In genomic region chr3:149547954-149548728, GRCh38 we compare ENCODE assay signal across 9 cellular contexts.
DNase-seq lines count a peak whose midpoint lies in the region; ATAC-seq, FAIRE-seq and TF ChIP-seq lines count a peak whose summit lies in the region.
"Had no signal": no experiment of that assay in that cellular context is flagged by ENCODE, and none has a peak within 500 bp of the region (broad histone marks: within the 10 kb centered on the region; RNA-seq: fewer than 3 reads in every experiment).

No MANE protein-coding gene starts in this region.

- H3K27me3 ChIP-seq in HepG2 (ENCODE audit: control insufficient read depth in 1 of 2, insufficient read depth in 2 of 2, low read length in 2 of 2) (no peaks in the 10 kb centered on the region), tibial artery (no peaks in the 10 kb centered on the region)

- H3K9ac ChIP-seq in HepG2 (ENCODE audit: insufficient read depth, low read depth, low read length) = no peak overlapping the region

- H3K36me3 Mint-ChIP-seq in activated CD4-positive, alpha-beta T cell treated with anti-CD3 and anti-CD28 coated beads, Interleukin-2, amount 10 ng/mL, durations not matched to agents 7 days and 5 days (ENCODE audit: low read depth) = no peaks in the 10 kb centered on the region

- peaks cover 15% of the 10 kb centered on the region for H3K27me3 Mint-ChIP-seq in activated CD4-positive, alpha-beta T cell treated with anti-CD3 and anti-CD28 coated beads, Interleukin-2, amount 10 ng/mL, durations not matched to agents 7 days and 5 days

- H3K27ac ChIP-seq in HepG2 (ENCODE audit: extremely low read length, insufficient read depth, low read length) = peak overlapping the region; percentile 67
- H3K27ac ChIP-seq in tibial artery = peak overlapping the region; percentile 75
- H3K27ac ChIP-seq: HL-60 had no signal

- H3K36me3 ChIP-seq in HepG2 (replicated peaks in 1 of 2; ENCODE audit: control insufficient read depth in 1 of 2, insufficient read depth in 2 of 2, low read length in 2 of 2) (peaks cover 9 to 35% of the 10 kb centered on the region in 2 experiments), tibial artery (no peaks in the 10 kb centered on the region)

- H3K4me2 ChIP-seq in HepG2 (ENCODE audit: low read depth, low read length) = peak overlapping the region; percentile 42

- H3K4me3 ChIP-seq in choroid plexus epithelial cell (ENCODE audit: low read depth, low read length) (no peak overlapping the region), HepG2 (replicated peaks in 1 of 3; ENCODE audit: insufficient read depth in 1 of 3, low read depth in 2 of 3, low read length in 3 of 3) (no peak overlapping the region), tibial artery (no peak overlapping the region)

- no peak overlapping the region for H2AFZ ChIP-seq in HepG2 (ENCODE audit: low read length)

- TF ChIP-seq RAD21 in HepG2 (CRISPR knock-in tag; IDR thresholded peaks at IDR 0.05) = no peak

- peaks cover 32% of the 10 kb centered on the region; the same call in 1 of the 2 replicates for H4K20me1 ChIP-seq in HepG2 (ENCODE audit: insufficient read depth, low read length)

- POLR2A ChIA-PET in HepG2 (lab: Yijun Ruan, JAX) = no interaction called here
- POLR2A ChIA-PET in activated CD4-positive, alpha-beta T cell treated with anti-CD3 and anti-CD28 coated beads, Interleukin-2, amount 10 ng/mL, durations not matched to agents 7 days and 5 days (lab: Charles Lee) = no interaction called here

- ATAC-seq in HepG2 (peak; percentile 84), GM18870 (IDR thresholded peaks at IDR 0.05; ENCODE audit: unreplicated experiment) (no peak), HG02970 (IDR thresholded peaks at IDR 0.05; ENCODE audit: low FRiP score, unreplicated experiment) (no peak)

- in situ Hi-C loops in HepG2 (cut with HindIII; ENCODE audit: extremely low pct_ligation_motif_present, low pct_unique_long_range_greater_than_20kb) = no loop called here

- TF ChIP-seq CTCF in choroid plexus epithelial cell (conservative IDR thresholded peaks at IDR 0.05; ENCODE audit: low read depth, low read length) (no peak), HepG2 (CRISPR knock-in tag; IDR thresholded peaks at IDR 0.05) (no peak), tibial artery (IDR thresholded peaks at IDR 0.05) (no peak)

- 61% methylated on average over 12 of the region's 13 CpGs for WGBS in HepG2 (ENCODE audit: low lambda C conversion rate)

- TF ChIP-seq EP300 in HepG2 (IDR thresholded peaks at IDR 0.05; ENCODE audit: low read depth in 2 of 2, low read length in 2 of 2) (no peak), HepG2 (CRISPR knock-in tag; IDR thresholded peaks at IDR 0.05; ENCODE audit: borderline replicate concordance) (no peak)

- no peaks in the 10 kb centered on the region for H3K4me1 Mint-ChIP-seq in activated CD4-positive, alpha-beta T cell treated with anti-CD3 and anti-CD28 coated beads, Interleukin-2, amount 10 ng/mL, durations not matched to agents 7 days and 5 days

- H3K4me3 Mint-ChIP-seq in activated CD4-positive, alpha-beta T cell treated with anti-CD3 and anti-CD28 coated beads, Interleukin-2, amount 10 ng/mL, durations not matched to agents 7 days and 5 days = no peak overlapping the region

- CTCF ChIA-PET in HepG2 (lab: Yijun Ruan, JAX; ENCODE audit: low intra/inter-chr PET ratio, low total read pairs) = no interaction called here
- CTCF ChIA-PET in activated CD4-positive, alpha-beta T cell treated with anti-CD3 and anti-CD28 coated beads, Interleukin-2, amount 10 ng/mL, durations not matched to agents 7 days and 5 days (lab: Charles Lee) = no interaction called here

- intact Hi-C loops in HepG2 (cut with micrococcal nuclease; ENCODE audit: unreplicated experiment) = no loop called here
- intact Hi-C loops in tibial artery (cut with DNase I; ENCODE audit: low total_unique reads) = no loop called here

- peaks cover 53% of the 10 kb centered on the region for H3K4me1 ChIP-seq in HepG2 (ENCODE audit: insufficient read depth, low read length)
- H3K4me1 ChIP-seq in tibial artery = peaks cover 0 to 51% (median 18%) of the 10 kb centered on the region in 4 donors

- FAIRE-seq in HepG2 (lab: Jason Lieb, UNC) = peak; percentile 61

- no peaks in the 10 kb centered on the region for H3K9me3 ChIP-seq in HepG2 (ENCODE audit: low read length)
- H3K9me3 ChIP-seq in tibial artery = no peaks in the 10 kb centered on the region

- peaks cover 40% of the 10 kb centered on the region for H3K79me2 ChIP-seq in HepG2 (ENCODE audit: insufficient read depth, low read length)

- H3K27ac Mint-ChIP-seq in activated CD4-positive, alpha-beta T cell treated with anti-CD3 and anti-CD28 coated beads, Interleukin-2, amount 10 ng/mL, durations not matched to agents 7 days and 5 days = no peak overlapping the region

- no peaks in the 10 kb centered on the region for H3K9me3 Mint-ChIP-seq in activated CD4-positive, alpha-beta T cell treated with anti-CD3 and anti-CD28 coated beads, Interleukin-2, amount 10 ng/mL, durations not matched to agents 7 days and 5 days

- BruUV-seq in HepG2 (replicated peaks; lab: Mats Ljungman, UMichigan) = no TSS peak

- peak; percentile 97 for DNase-seq in M059J (ENCODE audit: low read depth)
- peak; percentile 86 for DNase-seq in choroid plexus epithelial cell (ENCODE audit: low read depth)
- DNase-seq in HepG2 (ENCODE audit: low spot score) = peak; percentile 58
- peak; percentile 51 to 77 for DNase-seq in tibial artery
- DNase-seq in activated CD4-positive, alpha-beta T cell treated with anti-CD3 and anti-CD28 coated beads, Interleukin-2, amount 10 ng/mL, durations not matched to agents 7 days and 5 days = no peak
- no peak for DNase-seq in LoVo (ENCODE audit: low spot score)

- TF ChIP-seq POLR2A in HepG2 (IDR thresholded peaks at IDR 0.05; ENCODE audit: insufficient read depth in 1 of 2, low read depth in 2 of 2, low read length in 2 of 2) = no peak

TF ChIP-seq in HepG2, 621 proteins besides CTCF, POLR2A, EP300 and RAD21 (continues in another document):
- no peak for TF ChIP-seq ZNF598 (CRISPR knock-in tag; IDR thresholded peaks at IDR 0.05; ENCODE audit: borderline replicate concordance)
- no peak for TF ChIP-seq NONO (IDR thresholded peaks at IDR 0.05)
- no peak for TF ChIP-seq NONO (CRISPR knock-in tag; conservative IDR thresholded peaks at IDR 0.05)
- 0 out of 2 replicates have a peak, but pooled peaks have one; percentile 20 for TF ChIP-seq ZMYM4 (CRISPR knock-in tag; IDR thresholded peaks at IDR 0.05)
- TF ChIP-seq ARID3A (IDR thresholded peaks at IDR 0.05; ENCODE audit: low read depth, low read length) = peak; percentile 62; the same call in 1 of the 2 replicates
- TF ChIP-seq KDM1A (CRISPR knock-in tag; IDR thresholded peaks at IDR 0.05) = no peak
- no peak for TF ChIP-seq TIGD3 (CRISPR knock-in tag; IDR thresholded peaks at IDR 0.05; ENCODE audit: borderline replicate concordance)
- TF ChIP-seq TARDBP (CRISPR knock-in tag; IDR thresholded peaks at IDR 0.05) = no peak
- TF ChIP-seq NCOA2 (CRISPR knock-in tag; IDR thresholded peaks at IDR 0.05) = 0 out of 2 replicates have a peak, but pooled peaks have one; percentile 28
- no peak for TF ChIP-seq FOXA1 (IDR thresholded peaks at IDR 0.05)
- peak; percentile 61 for TF ChIP-seq FOXA1 (CRISPR knock-in tag; IDR thresholded peaks at IDR 0.05)
- TF ChIP-seq NR2F6 (IDR thresholded peaks at IDR 0.05) = peak; percentile 17; the same call in 1 of the 2 replicates
- 0 out of 2 replicates have a peak, but pooled peaks have one; percentile 11 for TF ChIP-seq NR2F6 (CRISPR knock-in tag; IDR thresholded peaks at IDR 0.05)
- no peak for TF ChIP-seq ZFX (CRISPR knock-in tag; IDR thresholded peaks at IDR 0.05; ENCODE audit: low read depth)
- peak; percentile 26; the same call in 1 of the 2 replicates for TF ChIP-seq ARNT2 (CRISPR knock-in tag; IDR thresholded peaks at IDR 0.05; ENCODE audit: low read depth)
- peak; percentile 44; the same call in 1 of the 2 replicates for TF ChIP-seq ZNF770 (CRISPR knock-in tag; IDR thresholded peaks at IDR 0.05)

Comparison
In these comparisons a context has a peak if more than half of its experiments do, and no peak if none do; other contexts are left out.
1. DNase-seq: peak in M059J (single experiment), choroid plexus epithelial cell (single experiment), HepG2 (single experiment) and tibial artery (2 of 2); none in activated CD4-positive, alpha-beta T cell treated with anti-CD3 and anti-CD28 coated beads, Interleukin-2, amount 10 ng/mL, durations not matched to agents 7 days and 5 days (single experiment) and LoVo (single experiment).